ENCODE assay signal across 1 cellular context in genomic region chr7:5687936-5688673, GRCh38.
TF ChIP-seq lines count a peak whose summit lies in the region.

No MANE protein-coding gene starts in this region.

TF ChIP-seq in IMR-90, 13 proteins besides CTCF, POLR2A, EP300 and RAD21 (continued from another document):
- no peak for TF ChIP-seq MXI1 (IDR thresholded peaks at IDR 0.05; ENCODE audit: borderline replicate concordance, low read depth, low read length)
- no peak for TF ChIP-seq CHD1 (IDR thresholded peaks at IDR 0.05; ENCODE audit: low read depth, low read length)
- TF ChIP-seq NFE2L2 (IDR thresholded peaks at IDR 0.05; ENCODE audit: low read depth, low read length): no peak
- no peak for TF ChIP-seq ELK1 (IDR thresholded peaks at IDR 0.05; ENCODE audit: borderline replicate concordance, low read depth, low read length)
- no peak for TF ChIP-seq RFX5 (IDR thresholded peaks at IDR 0.05; ENCODE audit: low read depth, low read length)
- no peak for TF ChIP-seq RCOR1 (IDR thresholded peaks at IDR 0.05; ENCODE audit: insufficient replicate concordance, low read length)
- TF ChIP-seq FOS (IDR thresholded peaks at IDR 0.05; ENCODE audit: low read depth, low read length): no peak
- TF ChIP-seq MAZ (IDR thresholded peaks at IDR 0.05; ENCODE audit: borderline replicate concordance, low read depth, low read length): no peak
